In the genomic region with DNA sequence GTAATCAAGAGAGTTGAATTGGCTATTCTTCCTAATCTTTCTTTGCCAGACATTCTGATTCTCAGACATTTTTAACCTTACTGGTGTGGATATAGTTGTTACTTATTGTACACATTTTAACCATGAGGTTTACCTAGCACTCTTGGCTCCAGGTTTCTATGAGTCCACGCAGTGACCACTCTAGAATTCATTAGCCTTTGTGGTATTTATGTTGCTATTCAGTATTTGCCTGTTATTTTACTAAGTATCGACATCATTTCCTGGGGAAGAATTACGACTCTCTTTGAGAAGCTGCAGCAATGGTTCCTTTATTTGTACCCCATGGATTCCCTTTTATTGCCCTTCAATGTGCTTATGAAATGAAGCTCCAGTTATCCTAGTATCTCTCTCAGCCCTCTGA, we compare ENCODE assay signal across 26 cellular contexts.
"Had no signal": no experiment of that assay in that cellular context is flagged by ENCODE, and none has a peak within 500 bp of the region (broad histone marks: within the 10 kb centered on the region; RNA-seq: fewer than 3 reads in every experiment).

No MANE protein-coding gene starts in this region.

- H3K4me1 Mint-ChIP-seq: endodermal cell; naive thymus-derived CD8-positive, alpha-beta T cell; stimulated activated effector memory CD8-positive, alpha-beta T cell treated with anti-CD3 and anti-CD28 coated beads, Interleukin-12 subunit alpha, Interleukin-12 subunit beta, amount 100 ng/mL, for 72 hours had no signal

- H3K9me3 Mint-ChIP-seq: dendritic cell treated with granulocyte-macrophage colony-stimulating factor and Interleukin-4, amounts not matched to agents 40 ng/mL and 50 ng/mL, for 4 days; endodermal cell; naive thymus-derived CD8-positive, alpha-beta T cell; stimulated activated effector memory CD8-positive, alpha-beta T cell treated with anti-CD3 and anti-CD28 coated beads, Interleukin-12 subunit alpha, Interleukin-12 subunit beta, amount 100 ng/mL, for 72 hours; type B pancreatic cell had no signal

- ATAC-seq: esophagus mucosa; left ventricle myocardium superior; lower lobe of right lung; naive thymus-derived CD8-positive, alpha-beta T cell; right cardiac atrium; stimulated activated effector memory CD8-positive, alpha-beta T cell treated with anti-CD3 and anti-CD28 coated beads, Interleukin-12 subunit alpha, Interleukin-12 subunit beta, amount 100 ng/mL, for 72 hours had no signal

- H3K4me3 Mint-ChIP-seq: dendritic cell treated with granulocyte-macrophage colony-stimulating factor and Interleukin-4, amounts not matched to agents 40 ng/mL and 50 ng/mL, for 4 days; endodermal cell; naive thymus-derived CD8-positive, alpha-beta T cell; nephron progenitor cell; stimulated activated effector memory CD8-positive, alpha-beta T cell treated with anti-CD3 and anti-CD28 coated beads, Interleukin-12 subunit alpha, Interleukin-12 subunit beta, amount 100 ng/mL, for 72 hours; type B pancreatic cell had no signal

- H3K36me3 ChIP-seq: colonic mucosa, lower lobe of right lung, ovary, sigmoid colon, tibial artery had no signal

- H3K27ac Mint-ChIP-seq: dendritic cell treated with granulocyte-macrophage colony-stimulating factor and Interleukin-4, amounts not matched to agents 40 ng/mL and 50 ng/mL, for 4 days; endodermal cell; naive thymus-derived CD8-positive, alpha-beta T cell; nephron progenitor cell; stimulated activated effector memory CD8-positive, alpha-beta T cell treated with anti-CD3 and anti-CD28 coated beads, Interleukin-12 subunit alpha, Interleukin-12 subunit beta, amount 100 ng/mL, for 72 hours; type B pancreatic cell had no signal

- H3K27ac ChIP-seq: colonic mucosa, epithelial cell of prostate, lower lobe of right lung, ovary, psoas muscle, testis had no signal

- H3K4me1 ChIP-seq: colonic mucosa, testis had no signal

- H3K27me3 ChIP-seq: colonic mucosa, ovary, sigmoid colon, testis, tibial artery had no signal

- H3K9me3 ChIP-seq: colonic mucosa, lower lobe of right lung, ovary, psoas muscle, sigmoid colon, testis, tibial artery had no signal

- H3K4me3 ChIP-seq: colonic mucosa, lower lobe of right lung, ovary, psoas muscle, sigmoid colon, testis, tibial artery had no signal

- DNase-seq: colonic mucosa; effector CD8-positive, alpha-beta T cell; endodermal cell; foreskin melanocyte; hypothalamus; left ventricle myocardium superior; lower lobe of right lung; naive thymus-derived CD8-positive, alpha-beta T cell; nephron progenitor cell; nucleus accumbens; ovary; posterior cingulate gyrus; right cardiac atrium; stimulated activated CD4-positive, alpha-beta T cell treated with anti-CD3 and anti-CD28 coated beads, Interleukin-2, amount 100 ng/mL, for 24 hours; stimulated activated CD4-positive, alpha-beta T cell treated with anti-CD3 and anti-CD28 coated beads, Interleukin-4, amount 100 ng/mL, for 24 hours; stimulated activated naive CD4-positive, alpha-beta T cell treated with Interleukin-2 at 50 U/mL for 16 hours; substantia nigra; testis had no signal
